ENCODE assay signal across 9 cellular contexts in genomic region chr2:209868595-209868994, GRCh38.
"Had no signal": no experiment of that assay in that cellular context is flagged by ENCODE, and none has a peak within 500 bp of the region (broad histone marks: within the 10 kb centered on the region; RNA-seq: fewer than 3 reads in every experiment).

No MANE protein-coding gene starts in this region.

- H3K27ac ChIP-seq: GM23248, KMS-11 had no signal

- FAIRE-seq: H54, HTR-8/SVneo had no signal

- H2AFZ ChIP-seq: GM23248 had no signal

- DNase-seq: GM23248, GOT3, H9, HCEC 1CT, Karpas-422, KBM-7 had no signal

- H3K9ac ChIP-seq: GM23248, KMS-11 had no signal

- H3K4me3 ChIP-seq: GM23248 had no signal

- H3K4me2 ChIP-seq: KMS-11 had no signal
